17 cellular contexts compared by ENCODE assay signal in the genomic region with DNA sequence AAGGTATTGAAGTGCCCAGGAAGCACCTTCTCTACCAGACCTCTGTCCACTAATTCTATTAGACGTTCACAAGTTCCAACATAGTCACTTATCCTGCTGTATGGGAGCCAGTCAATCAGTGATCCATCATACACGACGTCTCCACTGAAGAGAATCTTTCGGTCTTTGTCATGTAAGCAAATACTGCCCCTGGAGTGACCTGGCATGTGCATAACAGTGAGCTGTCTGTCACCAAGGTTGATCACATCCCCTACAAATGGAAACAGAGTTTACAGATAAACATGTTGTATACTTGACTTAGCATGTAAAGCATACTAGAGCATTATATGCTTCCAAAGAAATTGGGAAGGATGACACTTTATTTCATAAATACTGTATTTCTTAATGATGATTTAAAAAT. TPM values are rescaled to one million over a fixed set of nuclear protein-coding genes. Genes with fewer than 3 reads are reported as not detected.
DNase-seq lines count a peak whose midpoint lies in the region; ATAC-seq, FAIRE-seq and TF ChIP-seq lines count a peak whose summit lies in the region.
"Had no signal": no experiment of that assay in that cellular context is flagged by ENCODE, and none has a peak within 500 bp of the region (broad histone marks: within the 10 kb centered on the region; RNA-seq: fewer than 3 reads in every experiment).

No MANE protein-coding gene starts in this region.

- 0 out of 2 replicates have a peak, but pooled peaks cover 5% of the 10 kb centered on the region for H3K36me3 ChIP-seq in iPS-20b (ENCODE audit: insufficient read depth, low read depth, low read length)
- H3K36me3 ChIP-seq in body of pancreas (replicated peaks in 1 of 2; ENCODE audit: insufficient read depth in 1 of 2, low read depth in 2 of 2), result no peaks in the 10 kb centered on the region
- H3K36me3 ChIP-seq: BE2C had no signal

- no peak overlapping the region for H3K9ac ChIP-seq in iPS-20b (ENCODE audit: low read depth, low read length)

- no peak for DNase-seq in GM12891 (ENCODE audit: insufficient read length, low spot score)
- DNase-seq in HEK293T (ENCODE audit: extremely low spot score), result no peak
- no peak for DNase-seq in NK-92 (lab: John Stamatoyannopoulos, UW; ENCODE audit: unreplicated experiment)
- no peak for DNase-seq in body of pancreas
- DNase-seq: ACHN; BE2C; C1 segment of cervical spinal cord; CD4-positive, CD25-positive, alpha-beta regulatory T cell; CD8-positive, alpha-beta memory T cell; COR-L47; GF-D8; KG1 had no signal

- WGBS in body of pancreas, 2 donors, result 75 to 78% methylated on average over 4 of the region's 4 CpGs

- H3K27me3 ChIP-seq in iPS-20b (ENCODE audit: insufficient read depth, low read length), result no peaks in the 10 kb centered on the region
- no peaks in the 10 kb centered on the region for H3K27me3 ChIP-seq in body of pancreas
- H3K27me3 ChIP-seq: BE2C had no signal

- intact Hi-C loops in body of pancreas (cut with DNase I), result no loop called here

- CTCF ChIA-PET in HEK293T (lab: Yijun Ruan, JAX), result interaction anchor here (0.6 to 0.8 kb wide), 2 partner anchors 318 to 1781 kb away, joined by 3 read pairs; no protein-coding TSS in a partner anchor

- POLR2A ChIA-PET in HEK293T (lab: Yijun Ruan, JAX), result interaction anchor here (1.3 to 1.4 kb wide), 2 partner anchors 11 to 13 kb away, joined by 5 to 9 read pairs; a partner anchor contains a TSS

- H3K4me3 ChIP-seq in iPS-20b (ENCODE audit: low read length) (peak overlapping the region; percentile 16; the same call in 1 of the 2 replicates), body of pancreas (no peak overlapping the region)

- no peak for TF ChIP-seq CTCF in body of pancreas (IDR thresholded peaks at IDR 0.05)

- peak; percentile 23 for FAIRE-seq in GM12891 (lab: Jason Lieb, UNC)
- FAIRE-seq: H54, HepG2 had no signal

- TF ChIP-seq POLR2A in GM12891 (IDR thresholded peaks at IDR 0.05; ENCODE audit: low read depth, low read length), result no peak
- no peak for TF ChIP-seq POLR2A in body of pancreas (IDR thresholded peaks at IDR 0.05)

- no peaks in the 10 kb centered on the region for H3K9me3 ChIP-seq in iPS-20b (ENCODE audit: insufficient read depth, low read depth, low read length)
- H3K9me3 ChIP-seq in body of pancreas, result no peaks in the 10 kb centered on the region
- H3K9me3 ChIP-seq: BE2C had no signal

- H3K4me1 ChIP-seq in iPS-20b (ENCODE audit: insufficient read depth, low read length) (peaks cover 6% of the 10 kb centered on the region; the same call in 1 of the 2 replicates), body of pancreas (peaks cover 9% of the 10 kb centered on the region)
- H3K4me1 ChIP-seq: BE2C had no signal

- no peak for ATAC-seq in HG03095 (IDR thresholded peaks at IDR 0.05; ENCODE audit: unreplicated experiment)
- ATAC-seq in body of pancreas, result no peak
- ATAC-seq: HCT116, HepG2 had no signal

- H3K27ac ChIP-seq in iPS-20b (ENCODE audit: low read length) (no peak overlapping the region), body of pancreas (no peak overlapping the region)

TF ChIP-seq in GM12891, 5 proteins besides CTCF, POLR2A, EP300 and RAD21:
- no peak for TF ChIP-seq SPI1 (IDR thresholded peaks at IDR 0.05; ENCODE audit: low read depth, low read length)
- TF ChIP-seq POLR2AphosphoS5 (IDR thresholded peaks at IDR 0.05; ENCODE audit: low read depth, low read length), result no peak
- TF ChIP-seq PAX5 (IDR thresholded peaks at IDR 0.05; ENCODE audit: insufficient read depth, low read length, severe bottlenecking), result no peak
- no peak for TF ChIP-seq POU2F2 (IDR thresholded peaks at IDR 0.05; ENCODE audit: low read depth, low read length)
- TF ChIP-seq TAF1 (IDR thresholded peaks at IDR 0.05; ENCODE audit: low read depth, low read length), result no peak

TF ChIP-seq in HEK293T, 16 proteins besides CTCF, POLR2A, EP300 and RAD21:
- TF ChIP-seq CTBP1 (IDR thresholded peaks at IDR 0.05; ENCODE audit: borderline replicate concordance), result no peak
- TF ChIP-seq SUZ12 (IDR thresholded peaks at IDR 0.05), result no peak
- TF ChIP-seq, protein P1, sequence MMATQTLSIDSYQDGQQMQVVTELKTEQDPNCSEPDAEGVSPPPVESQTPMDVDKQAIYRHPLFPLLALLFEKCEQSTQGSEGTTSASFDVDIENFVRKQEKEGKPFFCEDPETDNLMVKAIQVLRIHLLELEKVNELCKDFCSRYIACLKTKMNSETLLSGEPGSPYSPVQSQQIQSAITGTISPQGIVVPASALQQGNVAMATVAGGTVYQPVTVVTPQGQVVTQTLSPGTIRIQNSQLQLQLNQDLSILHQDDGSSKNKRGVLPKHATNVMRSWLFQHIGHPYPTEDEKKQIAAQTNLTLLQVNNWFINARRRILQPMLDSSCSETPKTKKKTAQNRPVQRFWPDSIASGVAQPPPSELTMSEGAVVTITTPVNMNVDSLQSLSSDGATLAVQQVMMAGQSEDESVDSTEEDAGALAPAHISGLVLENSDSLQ (IDR thresholded peaks at IDR 0.05), result peak; percentile 50

RNA-seq across cellular contexts. Expression of a gene that starts 13.3 kb away (rescaled TPM):
- 2.8 TPM for polyA plus RNA-seq in GM12891 (2012; ENCODE audit: low read depth, missing spikeins)
- total RNA-seq in body of pancreas, result 10 to 100 TPM in 1 of 2 donors, 1 to 10 TPM in 1; 6.0 to 13.8 TPM

RNA-seq across cellular contexts. Expression of a gene that starts 13.4 kb away (rescaled TPM):
- polyA plus RNA-seq in GM12891 (2012; ENCODE audit: low read depth, missing spikeins), result 11.8 TPM
- 1 to 10 TPM in 1 of 2 donors, not detected in 1; 1.6 TPM for total RNA-seq in body of pancreas

RNA-seq across cellular contexts. Expression of a gene that starts 51.7 kb away (rescaled TPM):
- 36.7 TPM for polyA plus RNA-seq in GM12891 (2012; ENCODE audit: low read depth, missing spikeins)
- total RNA-seq in body of pancreas, result 10 to 100 TPM in 1 of 2 donors, 1 to 10 TPM in 1; 2.6 to 14.3 TPM
